Comparison of ENCODE assay signal across 8 cellular contexts in genomic region chr2:173964565-173965371, GRCh38. TPM values are rescaled to one million over a fixed set of nuclear protein-coding genes. Genes with fewer than 3 reads are reported as not detected.
DNase-seq lines count a peak whose midpoint lies in the region; ATAC-seq and TF ChIP-seq lines count a peak whose summit lies in the region.

No MANE protein-coding gene starts in this region.

- peak; percentile 73 for DNase-seq in CD1c-positive myeloid dendritic cell (ENCODE audit: extremely low spot score)
- DNase-seq in HuH-7.5 (ENCODE audit: low spot score), result peak; percentile 75
- peak; percentile 84 for DNase-seq in RKO (ENCODE audit: low spot score)
- peak; percentile 79 for DNase-seq in activated T-helper 2 cell treated with anti-CD3 and anti-CD28 coated beads, Interferon-gamma antibody, Interleukin-2, Interleukin-4, amounts not matched to agents 10 μg/mL and 5 μg/mL and 100 μg/mL, durations not matched to agents 14 hours and 24 hours and 36 hours (ENCODE audit: low spot score)
- DNase-seq in fibroblast of mammary gland (ENCODE audit: low read depth), result peak; percentile 82
- DNase-seq in natural killer cell, result peak; percentile 74
- peak; percentile 84 for DNase-seq in stimulated activated naive CD8-positive, alpha-beta T cell treated with anti-CD3 and anti-CD28 coated beads, Interleukin-15, Interleukin-2, amounts not matched to agents 100 U/mL and 50 U/mL, for 24 hours

- no peaks in the 10 kb centered on the region for H3K9me3 Mint-ChIP-seq in activated T-helper 2 cell treated with anti-CD3 and anti-CD28 coated beads, Interferon-gamma antibody, Interleukin-2, Interleukin-4, amounts not matched to agents 10 μg/mL and 5 μg/mL and 100 μg/mL, durations not matched to agents 14 hours and 24 hours and 36 hours
- H3K9me3 Mint-ChIP-seq in natural killer cell, result no peaks in the 10 kb centered on the region

- peaks cover 34% of the 10 kb centered on the region for H3K36me3 Mint-ChIP-seq in activated T-helper 2 cell treated with anti-CD3 and anti-CD28 coated beads, Interferon-gamma antibody, Interleukin-2, Interleukin-4, amounts not matched to agents 10 μg/mL and 5 μg/mL and 100 μg/mL, durations not matched to agents 14 hours and 24 hours and 36 hours (ENCODE audit: low read depth)
- no peaks in the 10 kb centered on the region for H3K36me3 Mint-ChIP-seq in natural killer cell

- no peaks in the 10 kb centered on the region for H3K27me3 Mint-ChIP-seq in activated T-helper 2 cell treated with anti-CD3 and anti-CD28 coated beads, Interferon-gamma antibody, Interleukin-2, Interleukin-4, amounts not matched to agents 10 μg/mL and 5 μg/mL and 100 μg/mL, durations not matched to agents 14 hours and 24 hours and 36 hours (ENCODE audit: low read depth)
- no peaks in the 10 kb centered on the region for H3K27me3 Mint-ChIP-seq in natural killer cell (ENCODE audit: low read depth in 2 of 2)

- peak overlapping the region; percentile 92 for H3K27ac Mint-ChIP-seq in activated T-helper 2 cell treated with anti-CD3 and anti-CD28 coated beads, Interferon-gamma antibody, Interleukin-2, Interleukin-4, amounts not matched to agents 10 μg/mL and 5 μg/mL and 100 μg/mL, durations not matched to agents 14 hours and 24 hours and 36 hours
- peak overlapping the region; percentile 97 to 98 for H3K27ac Mint-ChIP-seq in natural killer cell

- H3K4me3 ChIP-seq in fibroblast of mammary gland (ENCODE audit: control insufficient read depth, low read depth, low read length), result peak overlapping the region; percentile 73

- TF ChIP-seq CTCF in fibroblast of mammary gland (conservative IDR thresholded peaks at IDR 0.05; ENCODE audit: control insufficient read depth, insufficient read depth, low read depth, low read length) (no peak), natural killer cell (IDR thresholded peaks at IDR 0.05) (no peak)

- H3K4me3 Mint-ChIP-seq in activated T-helper 2 cell treated with anti-CD3 and anti-CD28 coated beads, Interferon-gamma antibody, Interleukin-2, Interleukin-4, amounts not matched to agents 10 μg/mL and 5 μg/mL and 100 μg/mL, durations not matched to agents 14 hours and 24 hours and 36 hours (ENCODE audit: low read depth), result peak overlapping the region; percentile 86
- peak overlapping the region; percentile 98 for H3K4me3 Mint-ChIP-seq in natural killer cell

- ATAC-seq in GM19438 (IDR thresholded peaks at IDR 0.05; ENCODE audit: low read depth, unreplicated experiment), result peak; percentile 29
- ATAC-seq in natural killer cell, result peak; percentile 43 to 70 (median 44)
- peak; percentile 37 for ATAC-seq in stimulated activated naive CD8-positive, alpha-beta T cell treated with anti-CD3 and anti-CD28 coated beads, Interleukin-15, Interleukin-2, amounts not matched to agents 100 U/mL and 50 U/mL, for 24 hours

- peaks cover 38% of the 10 kb centered on the region for H3K4me1 Mint-ChIP-seq in activated T-helper 2 cell treated with anti-CD3 and anti-CD28 coated beads, Interferon-gamma antibody, Interleukin-2, Interleukin-4, amounts not matched to agents 10 μg/mL and 5 μg/mL and 100 μg/mL, durations not matched to agents 14 hours and 24 hours and 36 hours (ENCODE audit: low read depth)
- H3K4me1 Mint-ChIP-seq in natural killer cell, result peaks cover 42% of the 10 kb centered on the region in 2 donors

- intact Hi-C loops in activated T-helper 2 cell treated with anti-CD3 and anti-CD28 coated beads, Interferon-gamma antibody, Interleukin-2, Interleukin-4, amounts not matched to agents 10 μg/mL and 5 μg/mL and 100 μg/mL, durations not matched to agents 14 hours and 24 hours and 36 hours (cut with micrococcal nuclease), result loop anchor here (1.0 to 10.0 kb wide), 8 partner anchors 14 to 830 kb away; partner anchors contain the start of genes GPR155, OLA1, SCRN3 and WIPF1
- intact Hi-C loops in natural killer cell (cut with micrococcal nuclease), result loop anchor here (2.0 to 10.0 kb wide), 4 partner anchors 42 to 630 kb away; partner anchors contain the start of gene WIPF1

RNA-seq across cellular contexts. Expression of gene SP3, which starts 0.4 kb away (rescaled TPM):
- 104 and 105 TPM in 2 replicates for total RNA-seq in activated T-helper 2 cell treated with anti-CD3 and anti-CD28 coated beads, Interferon-gamma antibody, Interleukin-2, Interleukin-4, amounts not matched to agents 10 μg/mL and 5 μg/mL and 100 μg/mL, durations not matched to agents 14 hours and 24 hours and 36 hours
- 100 to 1,000 TPM; 179 to 200 (median 188) TPM for total RNA-seq in natural killer cell

Comparison
In these comparisons a context has a peak if more than half of its experiments do, and no peak if none do; other contexts are left out.
1. Peak in every context shown above with its lines: DNase-seq, ATAC-seq and H3K4me3 ChIP-seq.